In genomic region chr3:50327943-50328691, GRCh38 we compare ENCODE assay signal across 8 cellular contexts. TPM values are rescaled to one million over a fixed set of nuclear protein-coding genes. Genes with fewer than 3 reads are reported as not detected.
DNase-seq lines count a peak whose midpoint lies in the region; ATAC-seq, FAIRE-seq and TF ChIP-seq lines count a peak whose summit lies in the region.

TSS of gene TUSC2 (minus strand) at chr3:50328223. CDS start at chr3:50328099, 124 bp downstream.

- in situ Hi-C loops in GM18951 (cut with MboI; ENCODE audit: low sequenced_read_pairs, unreplicated experiment): no loop called here

- H3K4me1 Mint-ChIP-seq in central memory CD8-positive, alpha-beta T cell: peaks cover 47% of the 10 kb centered on the region

- peak; percentile 76 for FAIRE-seq in keratinocyte (lab: Jason Lieb, UNC)

- H4K20me1 ChIP-seq in keratinocyte (ENCODE audit: control insufficient read depth, extremely low read depth, insufficient read depth, low read length): no peaks in the 10 kb centered on the region

- peak; percentile 77 for ATAC-seq in HG03196 (IDR thresholded peaks at IDR 0.05; ENCODE audit: unreplicated experiment)
- peak; percentile 97 for ATAC-seq in central memory CD8-positive, alpha-beta T cell (replicated peaks; ENCODE audit: extremely low read depth, poor library complexity, severe bottlenecking)

- H3K27ac Mint-ChIP-seq in central memory CD8-positive, alpha-beta T cell (ENCODE audit: low read depth): peak within 1 kb of the TSS; percentile 82

- H3K4me2 ChIP-seq in keratinocyte (ENCODE audit: control insufficient read depth, extremely low read depth, insufficient read depth, low read depth, low read length): peak within 1 kb of the TSS; percentile 94

- peak within 1 kb of the TSS; percentile 87 for H3K9ac ChIP-seq in keratinocyte (ENCODE audit: control insufficient read depth, extremely low read depth, insufficient read depth, low read length)

- H2AFZ ChIP-seq in keratinocyte (ENCODE audit: control insufficient read depth, low read length): no peak within 1 kb of the TSS

- dilution Hi-C loops in keratinocyte (cut with MboI; ENCODE audit: extremely low pct_ligation_motif_present, low sequenced_read_pairs): no loop called here

- H3K4me3 Mint-ChIP-seq in central memory CD8-positive, alpha-beta T cell: peak within 1 kb of the TSS; percentile 82

- peaks cover 45% of the 10 kb centered on the region for H3K79me2 ChIP-seq in keratinocyte (ENCODE audit: control insufficient read depth, insufficient read depth, low read length)

- TF ChIP-seq POLR2A in GM18951 (IDR thresholded peaks at IDR 0.05; ENCODE audit: extremely low read depth, insufficient read depth, insufficient read length): peak; percentile 84

- no peaks in the 10 kb centered on the region for H3K9me3 Mint-ChIP-seq in central memory CD8-positive, alpha-beta T cell

- DNase-seq in AG08395 (ENCODE audit: low spot score) (peak; percentile 98), NCI-H446 (lab: John Stamatoyannopoulos, UW) (peak; percentile 31 to 93), keratinocyte (ENCODE audit: low read depth, low spot score) (peak; percentile 90)
- DNase-seq in activated CD4-positive, CD25-positive, alpha-beta regulatory T cell treated with anti-CD3 and anti-CD28 coated beads, Interleukin-2, amount 50 U/mL, for 16 hours (ENCODE audit: low read depth, low spot score): peak; percentile 89
- DNase-seq in central memory CD8-positive, alpha-beta T cell (ENCODE audit: low spot score in 2 of 2): peak; percentile 89 to 91
- peak; percentile 86 to 88 for DNase-seq in stimulated activated CD4-positive, alpha-beta T cell treated with anti-CD3 and anti-CD28 coated beads, Interleukin-15, amount 100 ng/mL, for 1 hour (ENCODE audit: low read depth in 1 of 2, low spot score in 1 of 2)

- peaks cover 28 to 40% of the 10 kb centered on the region in 2 experiments for H3K36me3 ChIP-seq in keratinocyte (ENCODE audit: control insufficient read depth in 2 of 2, extremely low read depth in 1 of 2, insufficient read depth in 2 of 2, low read length in 2 of 2)

- H3K9me3 ChIP-seq in keratinocyte (ENCODE audit: control insufficient read depth, low read depth, low read length): no peaks in the 10 kb centered on the region

- TF ChIP-seq CTCF in keratinocyte (optimal IDR thresholded peaks at IDR 0.05 in 1 of 3, IDR thresholded peaks at IDR 0.05 in 1 of 3, conservative IDR thresholded peaks at IDR 0.05 in 1 of 3; ENCODE audit: extremely low read depth in 1 of 3, insufficient read depth in 2 of 3, low read length in 3 of 3): no peak

- peak within 1 kb of the TSS; percentile 86 to 90 (median 87) for H3K4me3 ChIP-seq in keratinocyte (ENCODE audit: control insufficient read depth in 2 of 3, extremely low read depth in 1 of 3, insufficient read depth in 2 of 3, low read depth in 1 of 3, low read length in 3 of 3)

- H3K36me3 Mint-ChIP-seq in central memory CD8-positive, alpha-beta T cell (ENCODE audit: insufficient read depth): peaks cover 22% of the 10 kb centered on the region

- H3K9me1 ChIP-seq in keratinocyte (ENCODE audit: control insufficient read depth, extremely low read depth, insufficient read depth, low read length): no peaks in the 10 kb centered on the region

- no peaks in the 10 kb centered on the region for H3K27me3 Mint-ChIP-seq in central memory CD8-positive, alpha-beta T cell

- H3K4me1 ChIP-seq in keratinocyte (ENCODE audit: control insufficient read depth, extremely low read depth, insufficient read depth, low read length): peaks cover 12% of the 10 kb centered on the region

- no peaks in the 10 kb centered on the region for H3K27me3 ChIP-seq in keratinocyte (ENCODE audit: control insufficient read depth, extremely low read depth, insufficient read depth, low read length)

- peak within 1 kb of the TSS; percentile 74 for H3K27ac ChIP-seq in keratinocyte (ENCODE audit: control insufficient read depth, insufficient read depth, low read length)

RNA-seq across cellular contexts. Expression of gene TUSC2, which starts in this region (rescaled TPM):
- polyA plus RNA-seq in keratinocyte: 28.0 to 47.8 TPM (median 30.5 TPM) in 3 replicates
- 16.9 TPM for polyA plus RNA-seq in keratinocyte (2011; ENCODE audit: low read depth)
- polyA plus RNA-seq in keratinocyte (2011; cell fraction: cytosol; rRNA removed): 30.5 and 33.1 TPM in 2 replicates
- polyA plus RNA-seq in keratinocyte (2011; cell fraction: nucleus; rRNA removed): 26.5 and 26.9 TPM in 2 replicates
- 26.0 and 26.1 TPM in 2 replicates for polyA plus RNA-seq in keratinocyte (2012; ENCODE audit: low replicate concordance)
- 15.1 to 25.8 TPM (median 20.7 TPM) in 3 replicates for polyA minus RNA-seq in keratinocyte
- 18.8 TPM for polyA minus RNA-seq in keratinocyte (2011; cell fraction: cytosol; rRNA and poly(A)+ RNA removed)
- 5.8 and 9.9 TPM in 2 replicates for polyA minus RNA-seq in keratinocyte (2011; cell fraction: nucleus; rRNA and poly(A)+ RNA removed)

Comparison
In these comparisons a context has a peak if more than half of its experiments do, and no peak if none do; other contexts are left out.
1. Peak in every context shown above with its lines: DNase-seq, ATAC-seq, H3K4me3 ChIP-seq and H3K27ac ChIP-seq.